ENCODE assay signal across 1 cellular context in genomic region chr18:23545247-23545789, GRCh38.
TF ChIP-seq lines count a peak whose summit lies in the region.

No MANE protein-coding gene starts in this region.

TF ChIP-seq in HepG2, 621 proteins besides CTCF, POLR2A, EP300 and RAD21 (continued from another document and continues in another):
- TF ChIP-seq ZNF569 (CRISPR knock-in tag; IDR thresholded peaks at IDR 0.05; ENCODE audit: borderline replicate concordance) (no peak), NR2F2 (IDR thresholded peaks at IDR 0.05; ENCODE audit: borderline replicate concordance, low read depth) (peak; percentile 74; the same call in 1 of the 2 replicates), KDM6A (CRISPR knock-in tag; IDR thresholded peaks at IDR 0.05; ENCODE audit: low read depth) (peak; percentile 65; the same call in 1 of the 2 replicates), ZNF235 (CRISPR knock-in tag; IDR thresholded peaks at IDR 0.05; ENCODE audit: borderline replicate concordance) (no peak), ZNF496 (CRISPR knock-in tag; IDR thresholded peaks at IDR 0.05; ENCODE audit: insufficient replicate concordance) (no peak), ZBTB26 (CRISPR knock-in tag; IDR thresholded peaks at IDR 0.05; ENCODE audit: borderline replicate concordance) (no peak), ZNF513 (CRISPR knock-in tag; conservative IDR thresholded peaks at IDR 0.05) (no peak), KDM1A (CRISPR knock-in tag; IDR thresholded peaks at IDR 0.05) (0 out of 2 replicates have a peak, but pooled peaks have one; percentile 33), FUBP1 (CRISPR knock-in tag; IDR thresholded peaks at IDR 0.05; ENCODE audit: borderline replicate concordance) (no peak), ZMYM2 (CRISPR knock-in tag; IDR thresholded peaks at IDR 0.05) (peak; percentile 98), CSRNP2 (CRISPR knock-in tag; conservative IDR thresholded peaks at IDR 0.05; ENCODE audit: low read depth) (no peak), GZF1 (CRISPR knock-in tag; IDR thresholded peaks at IDR 0.05) (no peak), MAX (IDR thresholded peaks at IDR 0.05) (peak; percentile 29; the same call in 1 of the 2 replicates), ZNF572 (CRISPR knock-in tag; IDR thresholded peaks at IDR 0.05) (no peak), ZUFSP (CRISPR knock-in tag; IDR thresholded peaks at IDR 0.05; ENCODE audit: borderline replicate concordance) (no peak), KDM4B (CRISPR knock-in tag; IDR thresholded peaks at IDR 0.05) (0 out of 2 replicates have a peak, but pooled peaks have one; percentile 16), MXD1 (CRISPR knock-in tag; IDR thresholded peaks at IDR 0.05) (no peak), AGO2 (optimal IDR thresholded peaks at IDR 0.05; ENCODE audit: low read depth, low read length) (no peak), AKNA (CRISPR knock-in tag; IDR thresholded peaks at IDR 0.05; ENCODE audit: borderline replicate concordance) (no peak), ZNF275 (CRISPR knock-in tag; IDR thresholded peaks at IDR 0.05; ENCODE audit: borderline replicate concordance) (no peak), ZNF501 (CRISPR knock-in tag; IDR thresholded peaks at IDR 0.05) (no peak), SKIL (CRISPR knock-in tag; IDR thresholded peaks at IDR 0.05; ENCODE audit: borderline replicate concordance) (peak; percentile 63; the same call in 1 of the 2 replicates), ZHX2 (IDR thresholded peaks at IDR 0.05; ENCODE audit: low read depth) (no peak), ZHX2 (CRISPR knock-in tag; IDR thresholded peaks at IDR 0.05; ENCODE audit: borderline replicate concordance) (no peak), ZNF660 (CRISPR knock-in tag; IDR thresholded peaks at IDR 0.05; ENCODE audit: borderline replicate concordance, low read depth) (no peak), PREB (CRISPR knock-in tag; IDR thresholded peaks at IDR 0.05) (no peak), ZBTB42 (CRISPR knock-in tag; IDR thresholded peaks at IDR 0.05) (no peak)
